Comparison of ENCODE assay signal across 7 cellular contexts in the genomic region with DNA sequence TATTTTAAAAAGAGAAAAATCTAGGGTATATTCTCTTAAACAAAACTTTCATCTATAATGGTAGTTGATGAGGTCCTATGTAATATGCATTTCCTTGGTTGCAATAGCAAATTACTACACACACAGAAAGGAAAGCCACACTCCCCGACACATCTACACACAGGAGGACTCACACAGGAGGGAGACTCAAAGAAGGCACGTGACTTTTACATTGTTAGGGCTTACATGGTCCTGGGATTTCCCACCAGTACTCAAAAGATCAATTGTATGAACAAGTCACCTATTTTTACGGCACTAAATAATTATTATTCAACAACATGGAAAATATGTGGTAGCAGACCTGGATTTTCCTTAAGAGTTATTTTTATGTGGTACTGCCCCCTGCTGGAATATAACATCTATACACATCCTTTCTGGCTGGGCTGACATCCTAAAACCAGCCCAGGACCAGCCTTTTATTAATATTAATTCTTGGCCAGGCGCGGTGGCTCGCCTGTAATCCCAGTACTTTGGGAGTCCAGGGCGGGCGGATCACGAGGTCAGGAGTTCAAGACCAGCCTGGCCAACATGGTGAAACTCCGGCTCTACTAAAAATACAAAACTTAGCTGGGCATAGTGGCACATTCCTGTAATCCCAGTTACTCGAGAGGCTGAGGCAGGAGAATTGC. TPM values are rescaled to one million over a fixed set of nuclear protein-coding genes. Genes with fewer than 3 reads are reported as not detected.
DNase-seq lines count a peak whose midpoint lies in the region; FAIRE-seq and TF ChIP-seq lines count a peak whose summit lies in the region.

No MANE protein-coding gene starts in this region.

- no peak overlapping the region for H3K4me3 Mint-ChIP-seq in brain

- no peak overlapping the region for H3K9ac ChIP-seq in kidney (ENCODE audit: low read length in 2 of 2)

- H3K36me3 Mint-ChIP-seq in brain = no peaks in the 10 kb centered on the region

- H3K36me3 ChIP-seq in H7 (replicated peaks; ENCODE audit: control insufficient read depth, insufficient read depth, low read length) = no peaks in the 10 kb centered on the region
- H3K36me3 ChIP-seq in kidney (ENCODE audit: control insufficient read depth in 1 of 2, insufficient read depth in 2 of 2, low read length in 2 of 2) = no peaks in the 10 kb centered on the region
- H3K36me3 ChIP-seq in tibial artery = no peaks in the 10 kb centered on the region

- no peaks in the 10 kb centered on the region for H3K9me3 ChIP-seq in kidney (ENCODE audit: control insufficient read depth in 1 of 2, low read length in 2 of 2)
- no peaks in the 10 kb centered on the region for H3K9me3 ChIP-seq in tibial artery

- peaks cover 0 to 2% (median 0%) of the 10 kb centered on the region in 5 experiments for H3K9me3 Mint-ChIP-seq in brain

- intact Hi-C loops in kidney (cut with DNase I) = loop anchor here (5.0 kb wide), 1 partner anchor 383 kb away; no protein-coding TSS in a partner anchor
- intact Hi-C loops in tibial artery (cut with DNase I; ENCODE audit: low total_unique reads) = loop anchor here (2.0 kb wide), 1 partner anchor 379 kb away; no protein-coding TSS in a partner anchor

- H3K27me3 ChIP-seq in H7 (ENCODE audit: control insufficient read depth, insufficient read depth, low read length) (no peaks in the 10 kb centered on the region), tibial artery (peaks cover 0 to 2% of the 10 kb centered on the region in 2 donors)

- no peaks in the 10 kb centered on the region for H3K4me1 ChIP-seq in kidney (ENCODE audit: control insufficient read depth in 1 of 2, insufficient read depth in 1 of 2, low read depth in 1 of 2, low read length in 2 of 2)
- H3K4me1 ChIP-seq in tibial artery = peaks cover 0 to 3% (median 0%) of the 10 kb centered on the region in 4 donors

- H3K4me3 ChIP-seq in H7 (ENCODE audit: insufficient read depth, low read depth, low read length) (no peak overlapping the region), kidney (ENCODE audit: low read length in 2 of 2) (no peak overlapping the region), tibial artery (no peak overlapping the region)

- no peak for FAIRE-seq in kidney (lab: Jason Lieb, UNC)

- DNase-seq in EL (peak; percentile 53), H7 (peak; percentile 77), NCI-H2227 treated with DMSO at 0.1 percent for 48 hours (lab: John Stamatoyannopoulos, UW) (peak; percentile 68), kidney (no peak), tibial artery (no peak), activated gamma-delta T cell treated with Interleukin-2 at 50 U/mL for 16 hours (no peak)

- H3K4me1 Mint-ChIP-seq in brain = peaks cover 8% of the 10 kb centered on the region

- no peaks in the 10 kb centered on the region for H3K27me3 Mint-ChIP-seq in brain

- H3K27ac ChIP-seq in kidney (ENCODE audit: low read depth in 2 of 2, low read length in 2 of 2) = no peak overlapping the region
- no peak overlapping the region for H3K27ac ChIP-seq in tibial artery

- H3K27ac Mint-ChIP-seq in brain = peak overlapping the region in 1 of 5 experiments; percentile 29

- TF ChIP-seq CTCF in brain (conservative IDR thresholded peaks at IDR 0.05) (peak; percentile 73 to 83), kidney (IDR thresholded peaks at IDR 0.05; ENCODE audit: borderline replicate concordance, extremely low read depth, insufficient read depth) (peak; percentile 56), tibial artery (IDR thresholded peaks at IDR 0.05) (peak; percentile 50 to 57)

RNA-seq across cellular contexts. Expression of gene LGALS8, which starts 33.9 kb away (rescaled TPM):
- total RNA-seq in H7 (2014; rRNA removed; shearing (Covaris generic)) = 16.8 and 27.7 TPM in 2 replicates
- polyA plus RNA-seq in brain (ENCODE audit: insufficient read depth, low read depth, low replicate concordance) = 16.4 TPM
- total RNA-seq in kidney = 53.3 TPM
- polyA plus RNA-seq in kidney (ENCODE audit: insufficient read depth, low read depth, low replicate concordance) = 17.6 TPM

Comparison
In these comparisons a context has a peak if more than half of its experiments do, and no peak if none do; other contexts are left out.
1. DNase-seq: peak in EL (single experiment), H7 (single experiment) and NCI-H2227 treated with DMSO at 0.1 percent for 48 hours (single experiment); none in kidney (single experiment), tibial artery (0 of 2) and activated gamma-delta T cell treated with Interleukin-2 at 50 U/mL for 16 hours (single experiment).
2. Peak in every context shown above with its lines, with median percentiles within 50 percentile points of each other: CTCF ChIP-seq.